Comparison of ENCODE assay signal across 24 cellular contexts in genomic region chr7:46452781-46453180, GRCh38.
"Had no signal": no experiment of that assay in that cellular context is flagged by ENCODE, and none has a peak within 500 bp of the region (broad histone marks: within the 10 kb centered on the region; RNA-seq: fewer than 3 reads in every experiment).

No MANE protein-coding gene starts in this region.

- H3K4me3 Mint-ChIP-seq: dendritic cell treated with granulocyte-macrophage colony-stimulating factor and Interleukin-4, amounts not matched to agents 40 ng/mL and 50 ng/mL, for 4 days; effector memory CD8-positive, alpha-beta T cell; endodermal cell; mesothelial cell of epicardium; naive B cell; naive thymus-derived CD8-positive, alpha-beta T cell had no signal

- H3K27ac Mint-ChIP-seq: dendritic cell treated with granulocyte-macrophage colony-stimulating factor and Interleukin-4, amounts not matched to agents 40 ng/mL and 50 ng/mL, for 4 days; effector memory CD8-positive, alpha-beta T cell; endodermal cell; mesothelial cell of epicardium; naive B cell; naive thymus-derived CD8-positive, alpha-beta T cell had no signal

- H3K36me3 ChIP-seq: colonic mucosa, esophagus squamous epithelium, gastrocnemius medialis, heart right ventricle, left lung, lower lobe of right lung had no signal

- H3K9me3 ChIP-seq: colonic mucosa, esophagus squamous epithelium, gastrocnemius medialis had no signal

- H3K27ac ChIP-seq: colonic mucosa, epithelial cell of prostate, esophagus squamous epithelium, gastrocnemius medialis, heart right ventricle, left lung, lower lobe of right lung had no signal

- H3K4me1 ChIP-seq: colonic mucosa, esophagus squamous epithelium, gastrocnemius medialis, left lung, lower lobe of right lung had no signal

- DNase-seq: colonic mucosa; cortex of kidney; effector CD8-positive, alpha-beta T cell; effector memory CD8-positive, alpha-beta T cell; endodermal cell; erythroblast; esophagus squamous epithelium; foreskin fibroblast; foreskin melanocyte; gastrocnemius medialis; glutamatergic neuron; head of caudate nucleus; heart right ventricle; hippocampal formation; left cardiac atrium; left lung; left ventricle myocardium superior; lower lobe of right lung; mesenchymal stem cell; naive B cell; naive thymus-derived CD8-positive, alpha-beta T cell had no signal

- H3K27me3 ChIP-seq: colonic mucosa, esophagus squamous epithelium, gastrocnemius medialis, heart right ventricle, left lung had no signal

- H3K4me1 Mint-ChIP-seq: endodermal cell; naive B cell; naive thymus-derived CD8-positive, alpha-beta T cell had no signal

- H3K36me3 Mint-ChIP-seq: naive B cell had no signal

- H3K27me3 Mint-ChIP-seq: dendritic cell treated with granulocyte-macrophage colony-stimulating factor and Interleukin-4, amounts not matched to agents 40 ng/mL and 50 ng/mL, for 4 days; effector memory CD8-positive, alpha-beta T cell; naive B cell had no signal

- H3K4me3 ChIP-seq: colonic mucosa, esophagus squamous epithelium, gastrocnemius medialis, heart right ventricle, left lung, lower lobe of right lung had no signal
